In genomic region chr3:65963787-65964707, GRCh38 we compare ENCODE assay signal across 8 cellular contexts.
DNase-seq lines count a peak whose midpoint lies in the region; ATAC-seq lines count a peak whose summit lies in the region.

No MANE protein-coding gene starts in this region.

- intact Hi-C loops in left colon (cut with DNase I, micrococcal nuclease) = no loop called here

- peak; percentile 49 for DNase-seq in COLO829 (ENCODE audit: low spot score)
- DNase-seq in activated CD8-positive, alpha-beta memory T cell treated with anti-CD3 and anti-CD28 coated beads, Interleukin-2, amount 50 U/mL, for 48 hours = peak; percentile 65
- no peak for DNase-seq in left colon
- DNase-seq in NCI-H2107 (lab: John Stamatoyannopoulos, UW) = no peak
- no peak for DNase-seq in germinal center (ENCODE audit: low spot score)
- no peak for DNase-seq in DMS153 (lab: John Stamatoyannopoulos, UW)

- ATAC-seq in GM19397 (IDR thresholded peaks at IDR 0.05; ENCODE audit: unreplicated experiment) = peak; percentile 84
- ATAC-seq in HG03280 (IDR thresholded peaks at IDR 0.05; ENCODE audit: unreplicated experiment) = peak; percentile 97
- peak; percentile 84 for ATAC-seq in left colon

Comparison
In these comparisons a context has a peak if more than half of its experiments do, and no peak if none do; other contexts are left out.
1. DNase-seq: peak in COLO829 (single experiment) and activated CD8-positive, alpha-beta memory T cell treated with anti-CD3 and anti-CD28 coated beads, Interleukin-2, amount 50 U/mL, for 48 hours (single experiment); none in left colon (0 of 2), NCI-H2107 (single experiment), germinal center (single experiment) and DMS153 (single experiment).
2. Peak in every context shown above with its lines, with median percentiles within 50 percentile points of each other: ATAC-seq.